Comparison of ENCODE assay signal across 9 cellular contexts in genomic region chr14:104749958-104750529, GRCh38. TPM values are rescaled to one million over a fixed set of nuclear protein-coding genes. Genes with fewer than 3 reads are reported as not detected.
DNase-seq lines count a peak whose midpoint lies in the region; ATAC-seq and TF ChIP-seq lines count a peak whose summit lies in the region.
"Had no signal": no experiment of that assay in that cellular context is flagged by ENCODE, and none has a peak within 500 bp of the region (broad histone marks: within the 10 kb centered on the region; RNA-seq: fewer than 3 reads in every experiment).

No MANE protein-coding gene starts in this region.

- H3K4me3 ChIP-seq in ascending aorta, result peak overlapping the region in 1 of 2 donors; percentile 39

- H3K27ac Mint-ChIP-seq in nephron, result peak overlapping the region; percentile 73 to 95 (median 92)
- H3K27ac Mint-ChIP-seq: activated naive CD4-positive, alpha-beta T cell treated with anti-CD3 and anti-CD28 coated beads, Interleukin-2, amount 50 U/mL, for 72 hours had no signal

- H3K27me3 ChIP-seq in ascending aorta, result no peaks in the 10 kb centered on the region

- TF ChIP-seq CTCF in ascending aorta (IDR thresholded peaks at IDR 0.05), result no peak
- no peak for TF ChIP-seq CTCF in nephron (IDR thresholded peaks at IDR 0.05; ENCODE audit: unreplicated experiment in 3 of 3)

- H3K9me3 Mint-ChIP-seq in nephron, result no peaks in the 10 kb centered on the region
- H3K9me3 Mint-ChIP-seq: activated naive CD4-positive, alpha-beta T cell treated with anti-CD3 and anti-CD28 coated beads, Interleukin-2, amount 50 U/mL, for 72 hours had no signal

- no peaks in the 10 kb centered on the region for H3K9me3 ChIP-seq in ascending aorta

- H3K27me3 Mint-ChIP-seq in nephron (ENCODE audit: low read depth), result no peaks in the 10 kb centered on the region

- peaks cover 48% of the 10 kb centered on the region for H3K4me1 Mint-ChIP-seq in nephron

- peaks cover 56 to 78% of the 10 kb centered on the region in 2 donors for H3K4me1 ChIP-seq in ascending aorta

- H3K36me3 Mint-ChIP-seq in nephron (ENCODE audit: low read depth), result peaks cover 3% of the 10 kb centered on the region

- peak overlapping the region; percentile 57 to 65 (median 65) for H3K4me3 Mint-ChIP-seq in nephron

- peak overlapping the region; percentile 87 to 92 for H3K27ac ChIP-seq in ascending aorta

- intact Hi-C loops in ascending aorta (cut with DNase I), result loop anchor here (1.0 to 10.0 kb wide), 2 partner anchors 26 to 905 kb away; partner anchors contain the start of genes ADSS1 and PPP1R13B

- ATAC-seq in HG03108 (IDR thresholded peaks at IDR 0.05; ENCODE audit: unreplicated experiment), result no peak
- no peak for ATAC-seq in HG02678 (IDR thresholded peaks at IDR 0.05; ENCODE audit: unreplicated experiment)
- ATAC-seq: activated naive CD4-positive, alpha-beta T cell treated with anti-CD3 and anti-CD28 coated beads, Interleukin-2, amount 50 U/mL, for 72 hours had no signal

- DNase-seq in GM03348 (ENCODE audit: low spot score) (peak; percentile 47), ascending aorta (ENCODE audit: low spot score in 2 of 2) (no peak)
- no peak for DNase-seq in activated CD4-positive, alpha-beta T cell treated with anti-CD3 and anti-CD28 coated beads for 1 hour
- DNase-seq: activated CD8-positive, alpha-beta memory T cell treated with anti-CD3 and anti-CD28 coated beads for 24 hours; dermis blood vessel endothelial cell had no signal

- peaks cover under 1 to 6% of the 10 kb centered on the region in 2 donors for H3K36me3 ChIP-seq in ascending aorta

RNA-seq across cellular contexts. Expression of gene SIVA1, which starts 2.9 kb away (rescaled TPM):
- total RNA-seq in ascending aorta, result 410 TPM

RNA-seq across cellular contexts. Expression of gene ADSS1, which starts 26.0 kb away (rescaled TPM):
- total RNA-seq in ascending aorta, result 30.2 TPM

RNA-seq across cellular contexts. Expression of gene AKT1, which starts 45.5 kb away (rescaled TPM):
- total RNA-seq in ascending aorta, result 112 TPM

RNA-seq across cellular contexts. Expression of gene ZBTB42, which starts 50.9 kb away (rescaled TPM):
- total RNA-seq in ascending aorta, result 23.5 TPM
